ENCODE assay signal across 1 cellular context in the genomic region with DNA sequence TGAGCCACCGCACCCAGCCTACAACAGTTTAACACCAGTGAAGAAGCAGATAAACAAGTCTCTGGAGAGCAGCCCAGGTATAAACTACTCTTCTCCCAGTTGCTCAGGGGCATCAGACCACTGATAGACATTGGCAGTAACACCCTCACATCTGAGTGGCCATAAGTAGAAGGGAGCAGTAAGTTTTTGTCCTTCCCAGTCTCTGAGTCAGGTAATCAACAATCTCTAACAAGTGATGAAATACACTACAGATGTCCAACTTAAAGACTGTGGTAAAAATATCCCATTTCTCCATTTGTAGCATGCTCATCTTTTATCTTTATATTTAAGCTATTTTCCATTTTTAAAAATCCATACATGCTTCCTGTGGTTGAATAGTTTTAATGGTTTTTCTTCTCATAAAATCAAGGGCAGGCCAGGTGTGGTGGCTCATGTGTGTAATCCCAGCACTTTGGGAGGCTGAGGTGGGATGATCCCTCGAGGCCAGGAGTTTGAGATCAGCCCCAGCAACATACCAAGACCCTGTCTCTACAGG.
TF ChIP-seq lines count a peak whose summit lies in the region.

No MANE protein-coding gene starts in this region.

TF ChIP-seq in IMR-90, 13 proteins besides CTCF, POLR2A, EP300 and RAD21:
- TF ChIP-seq BHLHE40 (IDR thresholded peaks at IDR 0.05; ENCODE audit: low read depth, low read length) = no peak
- no peak for TF ChIP-seq RCOR1 (IDR thresholded peaks at IDR 0.05; ENCODE audit: insufficient replicate concordance, low read length)
